ENCODE assay signal across 9 cellular contexts in the genomic region with DNA sequence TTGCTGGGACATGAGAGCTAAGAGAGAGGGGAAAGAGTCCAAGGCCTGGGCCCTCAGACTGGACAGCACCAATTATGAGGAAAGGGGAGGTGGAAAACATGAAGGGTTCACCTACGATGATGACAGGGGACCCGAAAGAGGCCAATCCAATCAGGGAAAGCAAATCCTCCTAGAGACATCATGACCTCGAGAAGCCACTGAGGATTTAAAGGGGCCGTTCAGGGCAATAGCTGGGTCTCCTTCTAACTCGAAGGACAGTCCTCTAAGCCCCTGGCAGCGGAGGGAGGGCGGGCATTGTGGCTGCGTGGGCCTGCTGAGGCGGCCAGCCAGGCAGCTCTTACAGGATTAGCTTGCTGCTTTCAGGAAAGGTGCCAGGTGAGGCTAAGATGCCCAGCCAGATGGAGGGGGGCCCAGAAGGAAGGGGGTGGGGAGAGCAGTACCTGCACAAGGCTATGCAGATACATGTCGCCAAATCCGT. TPM values are rescaled to one million over a fixed set of nuclear protein-coding genes. Genes with fewer than 3 reads are reported as not detected.
DNase-seq lines count a peak whose midpoint lies in the region; ATAC-seq and TF ChIP-seq lines count a peak whose summit lies in the region.
"Had no signal": no experiment of that assay in that cellular context is flagged by ENCODE, and none has a peak within 500 bp of the region (broad histone marks: within the 10 kb centered on the region; RNA-seq: fewer than 3 reads in every experiment).

No MANE protein-coding gene starts in this region.

- no peak overlapping the region for H3K27ac Mint-ChIP-seq in activated T-helper 1 cell treated with anti-CD3 and anti-CD28 coated beads, Interleukin-12 subunit alpha, Interleukin-12 subunit beta, Interleukin-2, Interleukin-4 antibody, amounts not matched to agents 30 ng/mL and 10 ng/mL and 1 ng/mL, durations not matched to agents 14 hours and 24 hours and 36 hours

- H3K9me3 Mint-ChIP-seq in activated T-cell treated with anti-CD3 and anti-CD28 coated beads, Interleukin-2, amount 50 U/mL, for 4 hours, result no peaks in the 10 kb centered on the region
- H3K9me3 Mint-ChIP-seq in activated T-helper 1 cell treated with anti-CD3 and anti-CD28 coated beads, Interleukin-12 subunit alpha, Interleukin-12 subunit beta, Interleukin-2, Interleukin-4 antibody, amounts not matched to agents 30 ng/mL and 10 ng/mL and 1 ng/mL, durations not matched to agents 14 hours and 24 hours and 36 hours, result no peaks in the 10 kb centered on the region
- H3K9me3 Mint-ChIP-seq: T-helper 1 cell treated with Interleukin-12 subunit alpha and Interleukin-12 subunit beta and Interleukin-4 antibody, amounts not matched to agents 30 μg/mL and 1 μg/mL, for 36 hours had no signal

- TF ChIP-seq CTCF in tibial nerve (IDR thresholded peaks at IDR 0.05), result no peak
- TF ChIP-seq CTCF in foreskin fibroblast (IDR thresholded peaks at IDR 0.05; ENCODE audit: low read depth, low read length), result no peak

- no peaks in the 10 kb centered on the region for H3K27me3 ChIP-seq in tibial nerve

- WGBS in tibial nerve, 2 donors, result 27 to 31% methylated on average over 11 of the region's 11 CpGs

- no peaks in the 10 kb centered on the region for H3K9me3 ChIP-seq in tibial nerve

- peak overlapping the region in 3 of 4 donors; percentile 45 to 84 (median 84) for H3K27ac ChIP-seq in tibial nerve

- peaks cover 2 to 100% (median 98%) of the 10 kb centered on the region in 4 donors for H3K4me1 ChIP-seq in tibial nerve

- H3K36me3 Mint-ChIP-seq in activated T-cell treated with anti-CD3 and anti-CD28 coated beads, Interleukin-2, amount 50 U/mL, for 4 hours (ENCODE audit: insufficient read depth), result peaks cover 11% of the 10 kb centered on the region
- peaks cover 36% of the 10 kb centered on the region for H3K36me3 Mint-ChIP-seq in activated T-helper 1 cell treated with anti-CD3 and anti-CD28 coated beads, Interleukin-12 subunit alpha, Interleukin-12 subunit beta, Interleukin-2, Interleukin-4 antibody, amounts not matched to agents 30 ng/mL and 10 ng/mL and 1 ng/mL, durations not matched to agents 14 hours and 24 hours and 36 hours (ENCODE audit: low read depth)

- no peak for DNase-seq in activated T-cell treated with anti-CD3 and anti-CD28 coated beads, Interleukin-2, amount 50 U/mL, for 4 hours
- DNase-seq in activated T-cell treated with anti-CD3 and anti-CD28 coated beads, Interleukin-2, amount 50 U/mL, for 48 hours, result no peak
- no peak for DNase-seq in activated T-helper 1 cell treated with anti-CD3 and anti-CD28 coated beads, Interleukin-12 subunit alpha, Interleukin-12 subunit beta, Interleukin-2, Interleukin-4 antibody, amounts not matched to agents 30 ng/mL and 10 ng/mL and 1 ng/mL, durations not matched to agents 14 hours and 24 hours and 36 hours (ENCODE audit: low spot score)
- DNase-seq in medulla oblongata (ENCODE audit: extremely low spot score), result peak; percentile 66
- no peak for DNase-seq in tibial nerve (ENCODE audit: low spot score in 2 of 2)
- no peak for DNase-seq in dedifferentiated amniotic fluid mesenchymal stem cell (ENCODE audit: extremely low spot score)
- DNase-seq in foreskin fibroblast, result no peak
- DNase-seq in stimulated activated CD4-positive, alpha-beta T cell treated with anti-CD3 and anti-CD28 coated beads, Interleukin-4, amount 100 ng/mL, for 4 hours, result no peak

- no peak for TF ChIP-seq EP300 in tibial nerve (IDR thresholded peaks at IDR 0.05)

- no peak for ATAC-seq in activated T-cell treated with anti-CD3 and anti-CD28 coated beads, Interleukin-2, amount 50 U/mL, for 4 hours

- H3K36me3 ChIP-seq in tibial nerve, result no peaks in the 10 kb centered on the region

- peak overlapping the region; percentile 59 for H3K4me3 Mint-ChIP-seq in activated T-cell treated with anti-CD3 and anti-CD28 coated beads, Interleukin-2, amount 50 U/mL, for 4 hours
- H3K4me3 Mint-ChIP-seq in activated T-helper 1 cell treated with anti-CD3 and anti-CD28 coated beads, Interleukin-12 subunit alpha, Interleukin-12 subunit beta, Interleukin-2, Interleukin-4 antibody, amounts not matched to agents 30 ng/mL and 10 ng/mL and 1 ng/mL, durations not matched to agents 14 hours and 24 hours and 36 hours, result peak overlapping the region; percentile 32
- H3K4me3 Mint-ChIP-seq: T-helper 1 cell treated with Interleukin-12 subunit alpha and Interleukin-12 subunit beta and Interleukin-4 antibody, amounts not matched to agents 30 μg/mL and 1 μg/mL, for 36 hours had no signal

- intact Hi-C loops in activated T-helper 1 cell treated with anti-CD3 and anti-CD28 coated beads, Interleukin-12 subunit alpha, Interleukin-12 subunit beta, Interleukin-2, Interleukin-4 antibody, amounts not matched to agents 30 ng/mL and 10 ng/mL and 1 ng/mL, durations not matched to agents 14 hours and 24 hours and 36 hours (cut with micrococcal nuclease), result no loop called here

- H3K27me3 Mint-ChIP-seq in activated T-cell treated with anti-CD3 and anti-CD28 coated beads, Interleukin-2, amount 50 U/mL, for 4 hours (ENCODE audit: low read depth), result no peaks in the 10 kb centered on the region
- no peaks in the 10 kb centered on the region for H3K27me3 Mint-ChIP-seq in activated T-helper 1 cell treated with anti-CD3 and anti-CD28 coated beads, Interleukin-12 subunit alpha, Interleukin-12 subunit beta, Interleukin-2, Interleukin-4 antibody, amounts not matched to agents 30 ng/mL and 10 ng/mL and 1 ng/mL, durations not matched to agents 14 hours and 24 hours and 36 hours (ENCODE audit: insufficient read depth)

- H3K4me3 ChIP-seq in tibial nerve, result peak overlapping the region in 1 of 4 donors; percentile 9
- no peak overlapping the region for H3K4me3 ChIP-seq in foreskin fibroblast (ENCODE audit: low read depth in 1 of 2, low read length in 2 of 2)

- TF ChIP-seq POLR2A in tibial nerve (IDR thresholded peaks at IDR 0.05), result no peak

- H3K4me1 Mint-ChIP-seq in activated T-cell treated with anti-CD3 and anti-CD28 coated beads, Interleukin-2, amount 50 U/mL, for 4 hours (ENCODE audit: low read depth), result peaks cover 99% of the 10 kb centered on the region
- peaks cover 90% of the 10 kb centered on the region for H3K4me1 Mint-ChIP-seq in activated T-helper 1 cell treated with anti-CD3 and anti-CD28 coated beads, Interleukin-12 subunit alpha, Interleukin-12 subunit beta, Interleukin-2, Interleukin-4 antibody, amounts not matched to agents 30 ng/mL and 10 ng/mL and 1 ng/mL, durations not matched to agents 14 hours and 24 hours and 36 hours (ENCODE audit: low read depth)

RNA-seq across cellular contexts. Expression of a gene that starts 7.4 kb away (rescaled TPM):
- total RNA-seq in activated T-cell treated with anti-CD3 and anti-CD28 coated beads, Interleukin-2, amount 50 U/mL, for 4 hours, result 10 to 100 TPM; 42.5 to 50.9 (median 46.3) TPM
- total RNA-seq in activated T-helper 1 cell treated with anti-CD3 and anti-CD28 coated beads, Interleukin-12 subunit alpha, Interleukin-12 subunit beta, Interleukin-2, Interleukin-4 antibody, amounts not matched to agents 30 ng/mL and 10 ng/mL and 1 ng/mL, durations not matched to agents 14 hours and 24 hours and 36 hours, result 36.3 and 37.0 TPM in 2 replicates
- 10 to 100 TPM; 67.5 to 84.9 (median 70.8) TPM for total RNA-seq in tibial nerve
